ENCODE assay signal across 16 cellular contexts in genomic region chr2:5453648-5454390, GRCh38.
A peak's percentile ranks its signal among the peaks of the same experiment; 100 is the strongest.
DNase-seq lines count a peak whose midpoint lies in the region; ATAC-seq and TF ChIP-seq lines count a peak whose summit lies in the region.
"Had no signal": no experiment of that assay in that cellular context is flagged by ENCODE, and none has a peak within 500 bp of the region (broad histone marks: within the 10 kb centered on the region; RNA-seq: fewer than 3 reads in every experiment).

No MANE protein-coding gene starts in this region.

- H4K20me1 ChIP-seq in PC-3 (ENCODE audit: low read length), result no peaks in the 10 kb centered on the region
- no peaks in the 10 kb centered on the region for H4K20me1 ChIP-seq in neural cell (ENCODE audit: insufficient read depth)

- H3K4me1 Mint-ChIP-seq in endodermal cell, result peaks cover 4% of the 10 kb centered on the region
- H3K4me1 Mint-ChIP-seq in activated CD8-positive, alpha-beta T cell treated with anti-CD3 and anti-CD28 coated beads for 36 hours (ENCODE audit: low read depth), result no peaks in the 10 kb centered on the region
- H3K4me1 Mint-ChIP-seq: activated naive CD8-positive, alpha-beta T cell treated with anti-CD3 and anti-CD28 coated beads, Interleukin-2, amount 50 U/mL, for 24 hours had no signal

- no peaks in the 10 kb centered on the region for H3K4me1 ChIP-seq in PC-3 (ENCODE audit: insufficient read depth, low read length)
- H3K4me1 ChIP-seq in endodermal cell (ENCODE audit: control insufficient read depth, insufficient read depth, low read length), result no peaks in the 10 kb centered on the region
- H3K4me1 ChIP-seq: pancreas, stomach had no signal

- TF ChIP-seq CTCF in PC-3 (conservative IDR thresholded peaks at IDR 0.05; ENCODE audit: low read depth, low read length) (no peak), endodermal cell (conservative IDR thresholded peaks at IDR 0.05) (no peak), neural cell (IDR thresholded peaks at IDR 0.05; ENCODE audit: poor library complexity, severe bottlenecking) (no peak)
- TF ChIP-seq CTCF in activated CD8-positive, alpha-beta T cell treated with anti-CD3 and anti-CD28 coated beads for 36 hours (IDR thresholded peaks at IDR 0.05), result no peak

- H3K9ac ChIP-seq in PC-3 (ENCODE audit: low read length) (no peak overlapping the region), endodermal cell (ENCODE audit: extremely low read depth, low read length, poor library complexity, severe bottlenecking) (no peak overlapping the region), neural cell (ENCODE audit: low read length) (peak overlapping the region; percentile 14)

- POLR2A ChIA-PET in PC-3 (lab: Charles Lee; ENCODE audit: unreplicated experiment), result no interaction called here
- POLR2A ChIA-PET in activated CD8-positive, alpha-beta T cell treated with anti-CD3 and anti-CD28 coated beads for 36 hours (lab: Charles Lee), result no interaction called here

- H3K4me2 ChIP-seq in PC-3 (ENCODE audit: low read length) (no peak overlapping the region), neural cell (ENCODE audit: low read length) (no peak overlapping the region)

- peaks cover 2% of the 10 kb centered on the region for H3K27me3 Mint-ChIP-seq in endodermal cell (ENCODE audit: insufficient read depth)
- no peaks in the 10 kb centered on the region for H3K27me3 Mint-ChIP-seq in activated CD8-positive, alpha-beta T cell treated with anti-CD3 and anti-CD28 coated beads for 36 hours
- H3K27me3 Mint-ChIP-seq: activated naive CD8-positive, alpha-beta T cell treated with anti-CD3 and anti-CD28 coated beads, Interleukin-2, amount 50 U/mL, for 24 hours had no signal

- ATAC-seq in PC-3 (no peak), GM19324 (IDR thresholded peaks at IDR 0.05; ENCODE audit: low FRiP score, unreplicated experiment) (no peak), HG02763 (IDR thresholded peaks at IDR 0.05; ENCODE audit: unreplicated experiment) (no peak)
- ATAC-seq in activated CD8-positive, alpha-beta T cell treated with anti-CD3 and anti-CD28 coated beads for 36 hours, result no peak
- ATAC-seq: activated naive CD8-positive, alpha-beta T cell treated with anti-CD3 and anti-CD28 coated beads, Interleukin-2, amount 50 U/mL, for 24 hours; activated T-cell treated with anti-CD3 and anti-CD28 coated beads, Interleukin-2, amount 50 U/mL, for 72 hours; pancreas had no signal

- 0 out of 2 replicates have a peak overlapping the region, but pooled peaks have one; percentile 6 for H2AFZ ChIP-seq in PC-3 (ENCODE audit: low read length)
- H2AFZ ChIP-seq in neural cell (ENCODE audit: low read depth, low read length), result no peak overlapping the region

- H3K27ac ChIP-seq in PC-3 (ENCODE audit: low read length), result no peak overlapping the region
- peak overlapping the region; percentile 61 for H3K27ac ChIP-seq in endodermal cell (ENCODE audit: low read depth, low read length)
- peak overlapping the region; percentile 40 for H3K27ac ChIP-seq in neural cell (ENCODE audit: low read length)
- H3K27ac ChIP-seq: pancreas, stomach had no signal

- H3K9me2 ChIP-seq in PC-3 (replicated peaks; ENCODE audit: low read length) (no peaks in the 10 kb centered on the region), neural cell (ENCODE audit: insufficient read depth, low read length) (no peaks in the 10 kb centered on the region)

- H3F3A ChIP-seq in PC-3 (ENCODE audit: low read length, unreplicated experiment), result no peaks in the 10 kb centered on the region
- H3F3A ChIP-seq in neural cell (ENCODE audit: insufficient read depth, low read length, poor library complexity, severe bottlenecking), result no peaks in the 10 kb centered on the region

- H3K36me3 Mint-ChIP-seq in endodermal cell (ENCODE audit: low read depth), result no peaks in the 10 kb centered on the region
- no peaks in the 10 kb centered on the region for H3K36me3 Mint-ChIP-seq in activated CD8-positive, alpha-beta T cell treated with anti-CD3 and anti-CD28 coated beads for 36 hours (ENCODE audit: low read depth)

- no peaks in the 10 kb centered on the region for H3K79me2 ChIP-seq in PC-3 (ENCODE audit: low read length)
- no peaks in the 10 kb centered on the region for H3K79me2 ChIP-seq in neural cell (replicated peaks; ENCODE audit: insufficient read depth, low read length)

- CTCF ChIA-PET in PC-3 (lab: Charles Lee), result no interaction called here
- CTCF ChIA-PET in activated CD8-positive, alpha-beta T cell treated with anti-CD3 and anti-CD28 coated beads for 36 hours (lab: Charles Lee), result no interaction called here

- intact Hi-C loops in PC-3 (cut with micrococcal nuclease), result no loop called here
- intact Hi-C loops in activated CD8-positive, alpha-beta T cell treated with anti-CD3 and anti-CD28 coated beads for 36 hours (cut with micrococcal nuclease), result no loop called here

- no TSS peak for BruUV-seq in PC-3 (replicated peaks; lab: Mats Ljungman, UMichigan)

- no peak for TF ChIP-seq EP300 in neural cell (conservative IDR thresholded peaks at IDR 0.05; ENCODE audit: poor library complexity, severe bottlenecking)

- peak; percentile 87 for DNase-seq in Daoy (ENCODE audit: low read depth)
- DNase-seq in PC-3, result no peak
- DNase-seq in endodermal cell, result peak; percentile 56
- DNase-seq in activated CD8-positive, alpha-beta T cell treated with anti-CD3 and anti-CD28 coated beads for 36 hours, result no peak
- no peak for DNase-seq in NCI-H82 (lab: John Stamatoyannopoulos, UW)
- DNase-seq: activated CD4-positive, alpha-beta T cell treated with anti-CD3 and anti-CD28 coated beads, Interleukin-2, amount 50 U/mL, for 48 hours; activated naive CD8-positive, alpha-beta T cell treated with anti-CD3 and anti-CD28 coated beads, Interleukin-2, amount 50 U/mL, for 24 hours; activated T-cell treated with anti-CD3 and anti-CD28 coated beads, Interleukin-2, amount 50 U/mL, for 72 hours; HFFc6; NCI-H2227 treated with DMSO at 0.1 percent for 48 hours; pancreas; stimulated activated CD4-positive, alpha-beta T cell treated with anti-CD3 and anti-CD28 coated beads, Interleukin-12 subunit alpha, Interleukin-12 subunit beta, amount 100 ng/mL, for 4 hours; stomach had no signal

- H3K27ac Mint-ChIP-seq in endodermal cell, result no peak overlapping the region
- no peak overlapping the region for H3K27ac Mint-ChIP-seq in activated CD8-positive, alpha-beta T cell treated with anti-CD3 and anti-CD28 coated beads for 36 hours
- H3K27ac Mint-ChIP-seq: activated naive CD8-positive, alpha-beta T cell treated with anti-CD3 and anti-CD28 coated beads, Interleukin-2, amount 50 U/mL, for 24 hours; activated T-cell treated with anti-CD3 and anti-CD28 coated beads, Interleukin-2, amount 50 U/mL, for 72 hours; HFFc6 had no signal

- H3K4me3 ChIP-seq in PC-3 (ENCODE audit: low read length), result no peak overlapping the region
- no peak overlapping the region for H3K4me3 ChIP-seq in endodermal cell (ENCODE audit: low read length)
- peak overlapping the region; percentile 26 for H3K4me3 ChIP-seq in neural cell (ENCODE audit: low read length)
- H3K4me3 ChIP-seq: pancreas, stomach had no signal

- no peak overlapping the region for H3K4me3 Mint-ChIP-seq in endodermal cell
- H3K4me3 Mint-ChIP-seq in activated CD8-positive, alpha-beta T cell treated with anti-CD3 and anti-CD28 coated beads for 36 hours, result no peak overlapping the region
- H3K4me3 Mint-ChIP-seq: activated naive CD8-positive, alpha-beta T cell treated with anti-CD3 and anti-CD28 coated beads, Interleukin-2, amount 50 U/mL, for 24 hours; activated T-cell treated with anti-CD3 and anti-CD28 coated beads, Interleukin-2, amount 50 U/mL, for 72 hours; HFFc6 had no signal

- no peaks in the 10 kb centered on the region for H3K27me3 ChIP-seq in PC-3 (ENCODE audit: low read length)
- no peaks in the 10 kb centered on the region for H3K27me3 ChIP-seq in endodermal cell (ENCODE audit: control insufficient read depth, insufficient read depth, low read length, poor library complexity, severe bottlenecking)
- no peaks in the 10 kb centered on the region for H3K27me3 ChIP-seq in neural cell (ENCODE audit: insufficient read depth, low read depth, low read length)
- H3K27me3 ChIP-seq: pancreas, stomach had no signal

- 66 to 69% methylated on average over 11 to 12 of the region's 14 CpGs for WGBS in endodermal cell (ENCODE audit: insufficient coverage in 1 of 2, insufficient read length in 1 of 2), 2 experiments

- no peaks in the 10 kb centered on the region for H3K36me3 ChIP-seq in PC-3 (ENCODE audit: low read depth, low read length)
- H3K36me3 ChIP-seq in endodermal cell (ENCODE audit: control insufficient read depth, insufficient read depth, low read length), result no peaks in the 10 kb centered on the region
- H3K36me3 ChIP-seq in neural cell (ENCODE audit: insufficient read depth, low read length), result no peaks in the 10 kb centered on the region
- H3K36me3 ChIP-seq: pancreas, stomach had no signal

- H3K9me3 Mint-ChIP-seq in endodermal cell, result no peaks in the 10 kb centered on the region
- no peaks in the 10 kb centered on the region for H3K9me3 Mint-ChIP-seq in activated CD8-positive, alpha-beta T cell treated with anti-CD3 and anti-CD28 coated beads for 36 hours
- H3K9me3 Mint-ChIP-seq: activated naive CD8-positive, alpha-beta T cell treated with anti-CD3 and anti-CD28 coated beads, Interleukin-2, amount 50 U/mL, for 24 hours; activated T-cell treated with anti-CD3 and anti-CD28 coated beads, Interleukin-2, amount 50 U/mL, for 72 hours had no signal

- no peak for TF ChIP-seq RAD21 in neural cell (conservative IDR thresholded peaks at IDR 0.05)

- H3K9me3 ChIP-seq in PC-3 (ENCODE audit: low read length) (no peaks in the 10 kb centered on the region), endodermal cell (ENCODE audit: control insufficient read depth, low read length) (no peaks in the 10 kb centered on the region), neural cell (ENCODE audit: low read length) (no peaks in the 10 kb centered on the region)
- H3K9me3 ChIP-seq: pancreas, stomach had no signal

TF ChIP-seq in neural cell, 6 proteins besides CTCF, POLR2A, EP300 and RAD21 (continues in another document):
- no peak for TF ChIP-seq POLR2AphosphoS5 (IDR thresholded peaks at IDR 0.05)
- TF ChIP-seq EZH2 (IDR thresholded peaks at IDR 0.05; ENCODE audit: borderline replicate concordance, insufficient read depth, low read length, poor library complexity, severe bottlenecking), result no peak
- no peak for TF ChIP-seq SMC3 (conservative IDR thresholded peaks at IDR 0.05; ENCODE audit: poor library complexity)

Comparison
In these comparisons a context has a peak if more than half of its experiments do, and no peak if none do; other contexts are left out.
1. DNase-seq: peak in Daoy (single experiment) and endodermal cell (single experiment); none in PC-3 (single experiment), activated CD8-positive, alpha-beta T cell treated with anti-CD3 and anti-CD28 coated beads for 36 hours (single experiment) and NCI-H82 (single experiment).